In genomic region chr1:115138973-115139372, GRCh38 we compare ENCODE assay signal across 8 cellular contexts. TPM values are rescaled to one million over a fixed set of nuclear protein-coding genes. Genes with fewer than 3 reads are reported as not detected.
A peak's percentile ranks its signal among the peaks of the same experiment; 100 is the strongest.
DNase-seq lines count a peak whose midpoint lies in the region; ATAC-seq and TF ChIP-seq lines count a peak whose summit lies in the region.

No MANE protein-coding gene starts in this region.

- H3K9me2 ChIP-seq in PC-3 (replicated peaks; ENCODE audit: low read length) = no peaks in the 10 kb centered on the region

- CTCF ChIA-PET in PC-3 (lab: Charles Lee) = interaction anchor here (1.2 to 1.5 kb wide), 2 partner anchors 324 to 325 kb away, joined by 4 to 14 read pairs; no protein-coding TSS in a partner anchor

- H3K4me3 ChIP-seq in PC-3 (ENCODE audit: low read length) (no peak overlapping the region), esophagus squamous epithelium (no peak overlapping the region)

- H3K36me3 ChIP-seq in KOPT-K1 (ENCODE audit: insufficient read depth, low read length) (no peaks in the 10 kb centered on the region), PC-3 (ENCODE audit: low read depth, low read length) (no peaks in the 10 kb centered on the region), esophagus squamous epithelium (no peaks in the 10 kb centered on the region)

- H3K4me2 ChIP-seq in PC-3 (ENCODE audit: low read length) = 0 out of 2 replicates have a peak overlapping the region, but pooled peaks have one; percentile 28

- H3K4me3 Mint-ChIP-seq in natural killer cell = no peak overlapping the region

- H3K27me3 ChIP-seq in PC-3 (ENCODE audit: low read length) = no peaks in the 10 kb centered on the region
- H3K27me3 ChIP-seq in esophagus squamous epithelium = peaks cover 0 to 13% (median 0%) of the 10 kb centered on the region in 4 donors

- H4K20me1 ChIP-seq in PC-3 (ENCODE audit: low read length) = no peaks in the 10 kb centered on the region

- H3K4me1 ChIP-seq in PC-3 (ENCODE audit: insufficient read depth, low read length) = peaks cover 53% of the 10 kb centered on the region
- peaks cover 0 to 22% (median 0%) of the 10 kb centered on the region in 3 donors for H3K4me1 ChIP-seq in esophagus squamous epithelium

- H3K27me3 Mint-ChIP-seq in natural killer cell (ENCODE audit: low read depth in 2 of 2) = peaks cover 33 to 40% of the 10 kb centered on the region in 2 donors

- H3K9me3 ChIP-seq in KOPT-K1 (ENCODE audit: insufficient read depth, low read length, poor library complexity, severe bottlenecking) (no peaks in the 10 kb centered on the region), PC-3 (ENCODE audit: low read length) (no peaks in the 10 kb centered on the region), esophagus squamous epithelium (no peaks in the 10 kb centered on the region)

- H3K27ac Mint-ChIP-seq in natural killer cell = peak overlapping the region in 1 of 2 donors; percentile 34

- DNase-seq in D341Med (ENCODE audit: low spot score) (peak; percentile 89), PC-3 (peak; percentile 95), esophagus squamous epithelium (lab: John Stamatoyannopoulos, UW) (peak; percentile 16), natural killer cell (peak; percentile 45)
- DNase-seq in activated T-cell treated with anti-CD3 and anti-CD28 coated beads, Interleukin-2, amount 50 U/mL, for 1 hour = peak; percentile 64
- DNase-seq in stimulated activated naive CD4-positive, alpha-beta T cell (lab: John Stamatoyannopoulos, UW) = peak; percentile 23 to 58 (median 38)

- H2AFZ ChIP-seq in PC-3 (ENCODE audit: low read length) = peak overlapping the region; percentile 71

- no peaks in the 10 kb centered on the region for H3K79me2 ChIP-seq in PC-3 (ENCODE audit: low read length)

- 8 to 11% methylated on average over 6 to 13 of the region's 13 CpGs for WGBS in esophagus squamous epithelium, 2 donors

- no peak overlapping the region for H3K9ac ChIP-seq in PC-3 (ENCODE audit: low read length)

- no peak for TF ChIP-seq POLR2A in esophagus squamous epithelium (IDR thresholded peaks at IDR 0.05)

- peaks cover 6 to 8% of the 10 kb centered on the region in 2 donors for H3K4me1 Mint-ChIP-seq in natural killer cell

- no peaks in the 10 kb centered on the region for H3K9me3 Mint-ChIP-seq in natural killer cell

- peaks cover 15% of the 10 kb centered on the region for H3F3A ChIP-seq in PC-3 (ENCODE audit: low read length, unreplicated experiment)

- intact Hi-C loops in PC-3 (cut with micrococcal nuclease) (loop anchor here (1.0 to 5.0 kb wide), 7 partner anchors 73 to 457 kb away; no protein-coding TSS in a partner anchor), esophagus squamous epithelium (cut with DNase I) (loop anchor here (5.0 kb wide), 2 partner anchors 328 to 458 kb away; no protein-coding TSS in a partner anchor), natural killer cell (cut with micrococcal nuclease) (loop anchor here (5.0 kb wide), 1 partner anchor 568 kb away; no protein-coding TSS in a partner anchor)

- H3K36me3 Mint-ChIP-seq in natural killer cell = no peaks in the 10 kb centered on the region

- POLR2A ChIA-PET in PC-3 (lab: Charles Lee; ENCODE audit: unreplicated experiment) = no interaction called here

- H3K27ac ChIP-seq in KOPT-K1 (ENCODE audit: low read depth, low read length, poor library complexity, severe bottlenecking) (peak overlapping the region; percentile 7), PC-3 (ENCODE audit: low read length) (no peak overlapping the region), esophagus squamous epithelium (peak overlapping the region in 1 of 4 donors; percentile 5)

- TF ChIP-seq CTCF in PC-3 (conservative IDR thresholded peaks at IDR 0.05; ENCODE audit: low read depth, low read length) = peak; percentile 93
- TF ChIP-seq CTCF in esophagus squamous epithelium (IDR thresholded peaks at IDR 0.05) = peak; percentile 72 to 94 (median 86)
- TF ChIP-seq CTCF in natural killer cell (IDR thresholded peaks at IDR 0.05) = peak; percentile 84

- BruUV-seq in PC-3 (replicated peaks; lab: Mats Ljungman, UMichigan) = no TSS peak

- ATAC-seq in GM21529 (IDR thresholded peaks at IDR 0.05; ENCODE audit: unreplicated experiment) (peak; percentile 84), PC-3 (peak; percentile 66), natural killer cell (peak; percentile 82 to 97 (median 92))

RNA-seq across cellular contexts. Expression of gene TSPAN2, which starts 49.7 kb away (rescaled TPM):
- total RNA-seq in PC-3 (2014; rRNA removed) (1.3 and 1.7 TPM in 2 replicates), esophagus squamous epithelium (1 to 10 TPM in 2 of 4 donors, under 1 TPM in 2; 0.83 to 7.6 (median 3.9) TPM), natural killer cell (10 to 100 TPM; 17.1 to 41.4 (median 28.6) TPM)

Comparison
In these comparisons a context has a peak if more than half of its experiments do, and no peak if none do; other contexts are left out.
1. DNase-seq: peak in every context shown above with its lines; median percentile 95 in PC-3; 89 in D341Med; 64 in activated T-cell treated with anti-CD3 and anti-CD28 coated beads, Interleukin-2, amount 50 U/mL, for 1 hour; 45 in natural killer cell; 38 in stimulated activated naive CD4-positive, alpha-beta T cell; 16 in esophagus squamous epithelium.